Comparison of ENCODE assay signal across 11 cellular contexts in genomic region chr9:114652776-114653555, GRCh38. TPM values are rescaled to one million over a fixed set of nuclear protein-coding genes. Genes with fewer than 3 reads are reported as not detected.
DNase-seq lines count a peak whose midpoint lies in the region; ATAC-seq, FAIRE-seq and TF ChIP-seq lines count a peak whose summit lies in the region.
"Had no signal": no experiment of that assay in that cellular context is flagged by ENCODE, and none has a peak within 500 bp of the region (broad histone marks: within the 10 kb centered on the region; RNA-seq: fewer than 3 reads in every experiment).

No MANE protein-coding gene starts in this region.

- POLR2A ChIA-PET in activated CD4-positive, alpha-beta T cell treated with anti-CD3 and anti-CD28 coated beads, Interleukin-2, amount 10 ng/mL, durations not matched to agents 7 days and 5 days (lab: Charles Lee), result interaction anchor here (0.7 to 1.4 kb wide), 6 partner anchors 48 to 247 kb away, joined by 3 to 5 read pairs (median 4); no protein-coding TSS in a partner anchor

- no peaks in the 10 kb centered on the region for H4K20me1 ChIP-seq in Karpas-422 (ENCODE audit: insufficient read depth, low read depth, low read length)
- no peaks in the 10 kb centered on the region for H4K20me1 ChIP-seq in H9 (ENCODE audit: control insufficient read depth, insufficient read depth, insufficient read length)

- H3K4me1 ChIP-seq in Karpas-422 (ENCODE audit: low read length) (peaks cover 18% of the 10 kb centered on the region), H9 (ENCODE audit: insufficient read depth, low read length) (no peaks in the 10 kb centered on the region)

- no peak overlapping the region for H2BK120ac ChIP-seq in H9 (ENCODE audit: low read depth, low read length, poor library complexity, severe bottlenecking)

- H3K36me3 Mint-ChIP-seq in activated CD4-positive, alpha-beta T cell treated with anti-CD3 and anti-CD28 coated beads, Interleukin-2, amount 10 ng/mL, durations not matched to agents 7 days and 5 days (ENCODE audit: low read depth), result peaks cover 11% of the 10 kb centered on the region
- H3K36me3 Mint-ChIP-seq in stimulated activated naive B cell treated with anti-CD40 and anti-IgM and Interleukin-4, amounts not matched to agents 10 μg/mL and 1 μg/mL and 100 μg/mL, for 72 hours, result peaks cover 24 to 47% of the 10 kb centered on the region in 2 donors
- H3K36me3 Mint-ChIP-seq in H9 (ENCODE audit: insufficient read depth in 1 of 3, low read depth in 3 of 3), result peaks cover 0 to 2% (median 0%) of the 10 kb centered on the region in 3 experiments; a peak in 2 of 7 replicates

- no peak overlapping the region for H3K14ac ChIP-seq in H9 (ENCODE audit: insufficient read depth, low read length)

- H3K27ac ChIP-seq in Karpas-422 (ENCODE audit: low read length) (no peak overlapping the region), H9 (ENCODE audit: insufficient read length, low read depth, low read length) (no peak overlapping the region)

- H3K27me3 Mint-ChIP-seq in activated CD4-positive, alpha-beta T cell treated with anti-CD3 and anti-CD28 coated beads, Interleukin-2, amount 10 ng/mL, durations not matched to agents 7 days and 5 days, result no peaks in the 10 kb centered on the region
- no peaks in the 10 kb centered on the region for H3K27me3 Mint-ChIP-seq in stimulated activated naive B cell treated with anti-CD40 and anti-IgM and Interleukin-4, amounts not matched to agents 10 μg/mL and 1 μg/mL and 100 μg/mL, for 72 hours
- H3K27me3 Mint-ChIP-seq in H9 (ENCODE audit: low read depth), result no peaks in the 10 kb centered on the region

- H3K9me3 ChIP-seq in Karpas-422 (ENCODE audit: low read length), result no peaks in the 10 kb centered on the region
- no peaks in the 10 kb centered on the region for H3K9me3 ChIP-seq in H9 (ENCODE audit: control insufficient read depth, low read depth, low read length)

- no peak overlapping the region for H3T11ph ChIP-seq in H9 (ENCODE audit: low read length)

- H2BK15ac ChIP-seq in H9 (ENCODE audit: low read depth, low read length), result no peak overlapping the region

- H3K4ac ChIP-seq in H9 (ENCODE audit: low read depth, low read length), result no peak overlapping the region

- no peak overlapping the region for H3K4me3 Mint-ChIP-seq in activated CD4-positive, alpha-beta T cell treated with anti-CD3 and anti-CD28 coated beads, Interleukin-2, amount 10 ng/mL, durations not matched to agents 7 days and 5 days
- peak overlapping the region in 1 of 2 donors; percentile 6 for H3K4me3 Mint-ChIP-seq in stimulated activated naive B cell treated with anti-CD40 and anti-IgM and Interleukin-4, amounts not matched to agents 10 μg/mL and 1 μg/mL and 100 μg/mL, for 72 hours
- no peak overlapping the region; a peak in 1 of 5 replicates for H3K4me3 Mint-ChIP-seq in H9

- no peaks in the 10 kb centered on the region for H3K79me2 ChIP-seq in Karpas-422 (ENCODE audit: low read length)
- H3K79me2 ChIP-seq in H9 (ENCODE audit: insufficient read depth, low read length), result no peaks in the 10 kb centered on the region

- no peak overlapping the region for H3K23ac ChIP-seq in H9 (ENCODE audit: insufficient read length, low read depth, low read length)

- H3K56ac ChIP-seq in H9 (ENCODE audit: insufficient read length, low read depth, low read length), result no peak overlapping the region

- no peak overlapping the region for H2BK5ac ChIP-seq in H9 (ENCODE audit: insufficient read length, low read length)

- no peak overlapping the region for H4K8ac ChIP-seq in H9 (replicated peaks; ENCODE audit: insufficient read length, low read depth, low read length)

- CTCF ChIA-PET in activated CD4-positive, alpha-beta T cell treated with anti-CD3 and anti-CD28 coated beads, Interleukin-2, amount 10 ng/mL, durations not matched to agents 7 days and 5 days (lab: Charles Lee), result interaction anchor here (0.7 to 6.1 kb wide), 62 partner anchors 9 to 361 kb away, joined by 3 to 80 read pairs (median 4); partner anchors contain the start of genes AKNA, ATP6V1G1 and WHRN

- H3K36me3 ChIP-seq in Karpas-422 (ENCODE audit: insufficient read depth, low read length) (no peaks in the 10 kb centered on the region), bronchial epithelial cell (ENCODE audit: control insufficient read depth, insufficient read depth, low read length) (no peaks in the 10 kb centered on the region)

- H3K9me3 Mint-ChIP-seq in activated CD4-positive, alpha-beta T cell treated with anti-CD3 and anti-CD28 coated beads, Interleukin-2, amount 10 ng/mL, durations not matched to agents 7 days and 5 days, result no peaks in the 10 kb centered on the region
- H3K9me3 Mint-ChIP-seq in stimulated activated naive B cell treated with anti-CD40 and anti-IgM and Interleukin-4, amounts not matched to agents 10 μg/mL and 1 μg/mL and 100 μg/mL, for 72 hours, result no peaks in the 10 kb centered on the region
- no peaks in the 10 kb centered on the region; a peak in 1 of 5 replicates for H3K9me3 Mint-ChIP-seq in H9

- no peak overlapping the region for H4K91ac ChIP-seq in H9 (ENCODE audit: insufficient read length, low read depth, low read length)

- H3K23me2 ChIP-seq in H9 (ENCODE audit: insufficient read length, low read depth, low read length, poor library complexity, severe bottlenecking), result no peaks in the 10 kb centered on the region

- ATAC-seq in stimulated activated naive B cell treated with anti-CD40 and anti-IgM and Interleukin-4, amounts not matched to agents 10 μg/mL and 1 μg/mL and 100 μg/mL, for 72 hours (replicated peaks), result peak; percentile 22 to 23
- no peak for ATAC-seq in HG03039 (IDR thresholded peaks at IDR 0.05; ENCODE audit: unreplicated experiment)
- ATAC-seq in HG03521 (IDR thresholded peaks at IDR 0.05; ENCODE audit: unreplicated experiment), result no peak

- no peak overlapping the region for H2BK20ac ChIP-seq in H9 (ENCODE audit: low read depth, low read length, poor library complexity, severe bottlenecking)

- H2AFZ ChIP-seq in Karpas-422 (ENCODE audit: low read length), result no peak overlapping the region
- no peak overlapping the region for H2AFZ ChIP-seq in H9 (ENCODE audit: low read length)

- no peaks in the 10 kb centered on the region for H3K27me3 ChIP-seq in Karpas-422 (ENCODE audit: low read length)
- no peaks in the 10 kb centered on the region for H3K27me3 ChIP-seq in bronchial epithelial cell (ENCODE audit: control insufficient read depth, insufficient read depth, low read length)
- no peaks in the 10 kb centered on the region for H3K27me3 ChIP-seq in H9 (ENCODE audit: insufficient read depth, low read length)

- peak overlapping the region; percentile 81 for H3K27ac Mint-ChIP-seq in activated CD4-positive, alpha-beta T cell treated with anti-CD3 and anti-CD28 coated beads, Interleukin-2, amount 10 ng/mL, durations not matched to agents 7 days and 5 days
- H3K27ac Mint-ChIP-seq in stimulated activated naive B cell treated with anti-CD40 and anti-IgM and Interleukin-4, amounts not matched to agents 10 μg/mL and 1 μg/mL and 100 μg/mL, for 72 hours, result peak overlapping the region; percentile 81
- no peak overlapping the region for H3K27ac Mint-ChIP-seq in H9

- no peak overlapping the region for H4K5ac ChIP-seq in H9 (ENCODE audit: insufficient read length, low read depth, low read length)

- WGBS in H9 (ENCODE audit: extremely low coverage, insufficient read length, low lambda C conversion rate), result no CpG with 5 or more reads among the region's 2 CpGs

- H3K4me3 ChIP-seq in Karpas-422 (ENCODE audit: low read length) (no peak overlapping the region), bronchial epithelial cell (ENCODE audit: low read depth, low read length) (no peak overlapping the region)

- no peaks in the 10 kb centered on the region for H3K9me2 ChIP-seq in Karpas-422 (replicated peaks; ENCODE audit: insufficient read depth, low read length)

- H3K9ac ChIP-seq in Karpas-422 (ENCODE audit: low read length), result peak overlapping the region; percentile 16; the same call in 1 of the 2 replicates
- no peak overlapping the region for H3K9ac ChIP-seq in H9 (ENCODE audit: extremely low read depth, insufficient read length, low read length)

- H3K18ac ChIP-seq in H9 (ENCODE audit: insufficient read length, low read depth, low read length), result no peak overlapping the region

- no peaks in the 10 kb centered on the region for H3K79me1 ChIP-seq in H9 (ENCODE audit: insufficient read depth, low read depth, low read length, poor library complexity, severe bottlenecking)

- no peak for FAIRE-seq in bronchial epithelial cell (lab: Jason Lieb, UNC)

- peaks cover 24% of the 10 kb centered on the region for H3K4me1 Mint-ChIP-seq in activated CD4-positive, alpha-beta T cell treated with anti-CD3 and anti-CD28 coated beads, Interleukin-2, amount 10 ng/mL, durations not matched to agents 7 days and 5 days
- H3K4me1 Mint-ChIP-seq in stimulated activated naive B cell treated with anti-CD40 and anti-IgM and Interleukin-4, amounts not matched to agents 10 μg/mL and 1 μg/mL and 100 μg/mL, for 72 hours, result peaks cover 19 to 27% of the 10 kb centered on the region in 2 donors
- peaks cover 4 to 7% of the 10 kb centered on the region in 2 experiments; a peak in 2 of 4 replicates for H3K4me1 Mint-ChIP-seq in H9

- no peak for TF ChIP-seq CTCF in bronchial epithelial cell (IDR thresholded peaks at IDR 0.05; ENCODE audit: insufficient read depth, low read length, severe bottlenecking)
- no peak for TF ChIP-seq CTCF in H9 (conservative IDR thresholded peaks at IDR 0.05)

- no peak overlapping the region for H2BK12ac ChIP-seq in H9 (ENCODE audit: insufficient read length, low read depth, low read length)

- peak overlapping the region; percentile 2 for H3K4me2 ChIP-seq in Karpas-422 (ENCODE audit: low read depth, low read length, poor library complexity, severe bottlenecking)
- no peak overlapping the region for H3K4me2 ChIP-seq in H9 (ENCODE audit: insufficient read depth, insufficient read length, low read length)

- DNase-seq in activated CD4-positive, alpha-beta T cell treated with anti-CD3 and anti-CD28 coated beads, Interleukin-2, amount 10 ng/mL, durations not matched to agents 7 days and 5 days, result no peak
- no peak for DNase-seq in activated CD4-positive, alpha-beta T cell treated with anti-CD3 and anti-CD28 coated beads for 4 hours
- peak; percentile 49 for DNase-seq in Karpas-422
- DNase-seq in bronchial epithelial cell (ENCODE audit: low read depth), result peak; percentile 41
- DNase-seq in stimulated activated naive B cell treated with anti-CD40 and anti-IgM and Interleukin-4, amounts not matched to agents 10 μg/mL and 1 μg/mL and 100 μg/mL, for 72 hours, result no peak
- no peak for DNase-seq in H9

- no peak overlapping the region for H2AK5ac ChIP-seq in H9 (ENCODE audit: insufficient read length, low read length)

RNA-seq across cellular contexts. Expression of gene TEX53, which starts 4.6 kb away (rescaled TPM):
- not detected for total RNA-seq in activated CD4-positive, alpha-beta T cell treated with anti-CD3 and anti-CD28 coated beads, Interleukin-2, amount 10 ng/mL, durations not matched to agents 7 days and 5 days
- not detected in 2 replicates for total RNA-seq in Karpas-422 (2014; rRNA removed; shearing (Covaris generic); ENCODE audit: low replicate concordance)
- total RNA-seq in bronchial epithelial cell (not detected in 2 replicates), H9 (2021) (not detected in 2 replicates)
- total RNA-seq: A673, NCI-H460, urinary bladder had no signal

RNA-seq across cellular contexts. Expression of gene TEX48, which starts 29.0 kb away (rescaled TPM):
- under 1 TPM; 0.83 to 0.97 TPM for total RNA-seq in activated CD4-positive, alpha-beta T cell treated with anti-CD3 and anti-CD28 coated beads, Interleukin-2, amount 10 ng/mL, durations not matched to agents 7 days and 5 days
- not detected in 2 replicates for total RNA-seq in Karpas-422 (2014; rRNA removed; shearing (Covaris generic); ENCODE audit: low replicate concordance)
- total RNA-seq in bronchial epithelial cell (not detected in 2 replicates), H9 (2021) (not detected in 2 replicates)
- total RNA-seq: A673, NCI-H460, urinary bladder had no signal

RNA-seq across cellular contexts. Expression of gene TMEM268, which starts 41.9 kb away (rescaled TPM):
- total RNA-seq in activated CD4-positive, alpha-beta T cell treated with anti-CD3 and anti-CD28 coated beads, Interleukin-2, amount 10 ng/mL, durations not matched to agents 7 days and 5 days, result 10 to 100 TPM; 26.4 to 31.5 TPM
- total RNA-seq in Karpas-422 (2014; rRNA removed; shearing (Covaris generic); ENCODE audit: low replicate concordance), result 21.1 and 29.7 TPM in 2 replicates
- 4.6 and 4.7 TPM in 2 replicates for total RNA-seq in bronchial epithelial cell
- total RNA-seq in H9 (2021), result 9.8 TPM in 2 replicates

Comparison
In these comparisons a context has a peak if more than half of its experiments do, and no peak if none do; other contexts are left out.
1. DNase-seq: peak in Karpas-422 (single experiment) and bronchial epithelial cell (single experiment); none in activated CD4-positive, alpha-beta T cell treated with anti-CD3 and anti-CD28 coated beads, Interleukin-2, amount 10 ng/mL, durations not matched to agents 7 days and 5 days (single experiment), activated CD4-positive, alpha-beta T cell treated with anti-CD3 and anti-CD28 coated beads for 4 hours (0 of 2), stimulated activated naive B cell treated with anti-CD40 and anti-IgM and Interleukin-4, amounts not matched to agents 10 μg/mL and 1 μg/mL and 100 μg/mL, for 72 hours (single experiment) and H9 (single experiment).
2. H3K27ac Mint-ChIP-seq: peak in activated CD4-positive, alpha-beta T cell treated with anti-CD3 and anti-CD28 coated beads, Interleukin-2, amount 10 ng/mL, durations not matched to agents 7 days and 5 days (single experiment) and stimulated activated naive B cell treated with anti-CD40 and anti-IgM and Interleukin-4, amounts not matched to agents 10 μg/mL and 1 μg/mL and 100 μg/mL, for 72 hours (single experiment); none in H9 (0 of 3).
3. ATAC-seq: peak in stimulated activated naive B cell treated with anti-CD40 and anti-IgM and Interleukin-4, amounts not matched to agents 10 μg/mL and 1 μg/mL and 100 μg/mL, for 72 hours (2 of 2); none in HG03039 (single experiment) and HG03521 (single experiment).